Comparison of ENCODE assay signal across 8 cellular contexts in genomic region chr6:159727717-159728440, GRCh38. TPM values are rescaled to one million over a fixed set of nuclear protein-coding genes. Genes with fewer than 3 reads are reported as not detected.
DNase-seq lines count a peak whose midpoint lies in the region; ATAC-seq, FAIRE-seq and TF ChIP-seq lines count a peak whose summit lies in the region.

No MANE protein-coding gene starts in this region.

- POLR2A ChIA-PET in GM12878 (lab: Charles Lee): interaction anchor here (0.9 to 6.8 kb wide), 6 partner anchors 10 to 259 kb away, joined by 3 to 85 read pairs (median 5); partner anchors contain the start of genes ACAT2, MRPL18 and TCP1

- peak overlapping the region; percentile 94 for H3K9ac ChIP-seq in GM12878 (ENCODE audit: control insufficient read depth, insufficient read depth, low read length)

- H3K9me3 ChIP-seq in GM12878 (replicated peaks; ENCODE audit: control insufficient read depth, insufficient read depth, low read length): no peaks in the 10 kb centered on the region; the same call in 2 of the 3 replicates
- peaks cover 0 to 2% (median 0%) of the 10 kb centered on the region in 8 donors for H3K9me3 ChIP-seq in spleen

- H4K20me1 ChIP-seq in GM12878 (ENCODE audit: control insufficient read depth, insufficient read depth): no peaks in the 10 kb centered on the region

- WGBS in GM12878 (ENCODE audit: insufficient coverage, insufficient replicate concordance, low lambda C conversion rate, missing lambda C conversion rate): under 1% methylated on average over 42 of the region's 44 CpGs
- 0 to 2% (median 0%) methylated on average over 23 to 44 of the region's 44 CpGs for WGBS in spleen, 5 donors

- DNase-seq in AG08396 (ENCODE audit: low spot score) (peak; percentile 54), NCI-H2171 treated with DMSO at 0.1 percent for 48 hours (lab: John Stamatoyannopoulos, UW) (peak; percentile 68), GM12878 (ENCODE audit: low read depth, low spot score) (no peak), immature natural killer cell (no peak), spleen (no peak), COLO829 (ENCODE audit: low spot score) (no peak)

- CTCF ChIA-PET in GM12878 (lab: Yijun Ruan, JAX): interaction anchor here (1.0 to 5.4 kb wide), 6 partner anchors 8 to 125 kb away, joined by 3 to 27 read pairs (median 6); partner anchors contain the start of genes MRPL18 and SOD2

- H3K4me3 Mint-ChIP-seq in immature natural killer cell: peak overlapping the region; percentile 89 to 93 (median 90)

- H3K4me3 ChIP-seq in GM12878 (peak overlapping the region; percentile 81), spleen (peak overlapping the region; percentile 60 to 94 (median 76))

- no peak for TF ChIP-seq EP300 in GM12878 (IDR thresholded peaks at IDR 0.05; ENCODE audit: borderline replicate concordance in 1 of 2, control insufficient read depth in 1 of 2, low read depth in 2 of 2, low read length in 2 of 2)

- BruUV-seq in GM12878 (replicated peaks; lab: Mats Ljungman, UMichigan): no TSS peak

- FAIRE-seq in GM12878 (lab: Jason Lieb, UNC): no peak

- in situ Hi-C loops in GM12878 (cut with MboI): no loop called here

- TF ChIP-seq POLR2A in GM12878 (IDR thresholded peaks at IDR 0.05; ENCODE audit: low read depth, low read length) (no peak), spleen (IDR thresholded peaks at IDR 0.05) (no peak)

- H3K36me3 Mint-ChIP-seq in immature natural killer cell: peaks cover 4 to 7% (median 5%) of the 10 kb centered on the region in 3 donors

- peak overlapping the region; percentile 91 to 95 (median 94) for H3K27ac Mint-ChIP-seq in immature natural killer cell

- ATAC-seq in GM18498 (IDR thresholded peaks at IDR 0.05; ENCODE audit: unreplicated experiment) (peak; percentile 42), HG02852 (IDR thresholded peaks at IDR 0.05; ENCODE audit: unreplicated experiment) (peak; percentile 30), GM12878 (peak; percentile 48)

- peaks cover 56 to 67% of the 10 kb centered on the region in 2 donors for H3K4me1 Mint-ChIP-seq in immature natural killer cell

- peaks cover 94% of the 10 kb centered on the region for H3K79me2 ChIP-seq in GM12878 (ENCODE audit: control insufficient read depth, insufficient read depth, low read length)

- H3K27me3 ChIP-seq in GM12878 (replicated peaks in 1 of 2; ENCODE audit: control insufficient read depth in 2 of 2, insufficient read depth in 2 of 2, low read length in 1 of 2) (no peaks in the 10 kb centered on the region), spleen (replicated peaks in 1 of 7) (no peaks in the 10 kb centered on the region)

- H3K27ac ChIP-seq in GM12878 (ENCODE audit: control insufficient read depth, insufficient read depth) (peak overlapping the region; percentile 92), spleen (peak overlapping the region; percentile 93 to 100 (median 100))

- RAD21 ChIA-PET in GM12878 (lab: Charles Lee; ENCODE audit: unreplicated experiment): interaction anchor here (1.3 to 5.1 kb wide), 3 partner anchors 34 to 61 kb away, joined by 5 to 52 read pairs (median 8); partner anchors contain the start of genes ACAT2, MRPL18 and TCP1

- intact Hi-C loops in GM12878 (cut with micrococcal nuclease; ENCODE audit: unreplicated experiment): loop anchor here (1.0 to 5.0 kb wide), 3 partner anchors 35 to 204 kb away; partner anchors contain the start of genes SOD2 and TCP1
- intact Hi-C loops in spleen (cut with DNase I; ENCODE audit: low total_unique reads): loop anchor here (5.0 kb wide), 2 partner anchors 34 to 36 kb away; partner anchors contain the start of genes ACAT2 and SOD2

- H3K9me3 Mint-ChIP-seq in immature natural killer cell: peaks cover 0 to 2% (median 0%) of the 10 kb centered on the region in 6 donors

- TF ChIP-seq CTCF in GM12878 (IDR thresholded peaks at IDR 0.05 in 2 of 3, conservative IDR thresholded peaks at IDR 0.05 in 1 of 3; ENCODE audit: control insufficient read depth in 2 of 3, extremely low read depth in 1 of 3, insufficient read depth in 1 of 3, low read depth in 3 of 3, low read length in 3 of 3) (no peak), spleen (IDR thresholded peaks at IDR 0.05 in 8 of 11, conservative IDR thresholded peaks at IDR 0.05 in 3 of 11) (peak in 1 of 11 experiments; percentile 8)

- peaks cover 8 to 21% (median 20%) of the 10 kb centered on the region in 3 donors for H3K27me3 Mint-ChIP-seq in immature natural killer cell (ENCODE audit: low read depth in 3 of 3)

- H3K4me2 ChIP-seq in GM12878 (ENCODE audit: control insufficient read depth, insufficient read depth): peak overlapping the region; percentile 32

- no peak for TF ChIP-seq RAD21 in GM12878 (IDR thresholded peaks at IDR 0.05; ENCODE audit: insufficient read depth, low read depth, low read length)

- SMC1A ChIA-PET in GM12878 (lab: Charles Lee; ENCODE audit: uncharacterized antibody, unreplicated experiment): interaction anchor here (1.3 to 11.1 kb wide), 7 partner anchors 10 to 248 kb away, joined by 3 to 108 read pairs (median 12); partner anchors contain the start of genes ACAT2, MRPL18, SOD2 and TCP1

- H3K36me3 ChIP-seq in GM12878 (ENCODE audit: control insufficient read depth in 2 of 2, insufficient read depth in 2 of 2, low read length in 1 of 2) (no peaks in the 10 kb centered on the region; a peak in 1 of 4 replicates), spleen (peaks cover 0 to 10% (median 0%) of the 10 kb centered on the region in 6 donors)

- no peaks in the 10 kb centered on the region for H3K4me1 ChIP-seq in GM12878 (ENCODE audit: control insufficient read depth, insufficient read depth, low read length)
- H3K4me1 ChIP-seq in spleen: peaks cover 38 to 82% (median 61%) of the 10 kb centered on the region in 6 donors

- H2AFZ ChIP-seq in GM12878 (ENCODE audit: control insufficient read depth, low read depth, low read length): peak overlapping the region; percentile 39

RNA-seq across cellular contexts. Expression of gene WTAP, which starts 0.6 kb away (rescaled TPM):
- 152 and 161 TPM in 2 replicates for total RNA-seq in GM12878 (2013; cell fraction: nucleolus; rRNA removed)
- total RNA-seq in GM12878 (2014; rRNA removed) (65.1 and 74.3 TPM in 2 replicates), GM12878 (2014; rRNA removed; fragmentation: Illumina TruSeq; extraction: Trizol) (80.8 and 83.8 TPM in 2 replicates), GM12878 (2021) (73.0 and 79.0 TPM in 2 replicates), spleen (100 to 1,000 TPM in 6 of 7 donors, 10 to 100 TPM in 1; 97.9 to 121 (median 115) TPM)
- polyA plus RNA-seq in GM12878 (2011; ENCODE audit: low read depth): 48.7 TPM
- polyA plus RNA-seq in GM12878 (2011; rRNA removed) (38.7 and 52.9 TPM in 2 replicates), GM12878 (2014; fragmentation: Illumina TruSeq; extraction: Trizol) (90.2 and 105 TPM in 2 replicates), GM12878 (2014; fragmentation: Nextera tagmentation; extraction: Ambion mirVana) (100 to 1,000 TPM; 102 to 132 TPM), GM12878 (2014; rRNA removed) (46.7 and 52.0 TPM in 2 replicates), GM12878 (2016; fragmentation: Nextera tagmentation; extraction: Ambion mirVana) (10 to 100 TPM; 82.3 to 95.7 TPM), immature natural killer cell (100 to 1,000 TPM; 145 to 169 (median 150) TPM), spleen (100 to 1,000 TPM in 1 of 3 donors, 10 to 100 TPM in 2; 71.6 to 149 (median 78.6) TPM)
- 19.7 and 25.0 TPM in 2 replicates for polyA plus RNA-seq in GM12878 (2011; cell fraction: cytosol; rRNA removed)
- polyA plus RNA-seq in GM12878 (2011; cell fraction: nucleus; rRNA removed): 25.7 and 27.7 TPM in 2 replicates
- 59.1 and 59.4 TPM in 2 replicates for polyA plus RNA-seq in GM12878 (2012)
- 51.0 and 64.1 TPM in 2 replicates for polyA minus RNA-seq in GM12878 (2011; rRNA and poly(A)+ RNA removed)
- 21.7 and 23.9 TPM in 2 replicates for polyA minus RNA-seq in GM12878 (2011; cell fraction: cytosol; rRNA and poly(A)+ RNA removed)
- polyA minus RNA-seq in GM12878 (2011; cell fraction: nucleus; rRNA and poly(A)+ RNA removed): 34.9 and 60.9 TPM in 2 replicates

RNA-seq across cellular contexts. Expression of gene ACAT2, which starts 34.0 kb away (rescaled TPM):
- 37.0 and 39.7 TPM in 2 replicates for total RNA-seq in GM12878 (2013; cell fraction: nucleolus; rRNA removed)
- total RNA-seq in GM12878 (2014; rRNA removed) (87.9 and 93.3 TPM in 2 replicates), GM12878 (2014; rRNA removed; fragmentation: Illumina TruSeq; extraction: Trizol) (116 and 119 TPM in 2 replicates), GM12878 (2021) (128 and 139 TPM in 2 replicates), spleen (10 to 100 TPM in 4 of 7 donors, 1 to 10 TPM in 3; 6.0 to 17.4 (median 13.6) TPM)
- 47.7 TPM for polyA plus RNA-seq in GM12878 (2011; ENCODE audit: low read depth)
- polyA plus RNA-seq in GM12878 (2011; rRNA removed) (227 and 257 TPM in 2 replicates), GM12878 (2014; fragmentation: Illumina TruSeq; extraction: Trizol) (98.9 and 134 TPM in 2 replicates), GM12878 (2014; fragmentation: Nextera tagmentation; extraction: Ambion mirVana) (100 to 1,000 TPM; 249 to 257 TPM), GM12878 (2014; rRNA removed) (93.4 and 105 TPM in 2 replicates), GM12878 (2016; fragmentation: Nextera tagmentation; extraction: Ambion mirVana) (100 to 1,000 TPM; 137 to 150 TPM), immature natural killer cell (10 to 100 TPM; 32.7 to 57.4 (median 45.4) TPM), spleen (10 to 100 TPM; 12.7 to 14.9 (median 14.5) TPM)
- 105 and 107 TPM in 2 replicates for polyA plus RNA-seq in GM12878 (2011; cell fraction: cytosol; rRNA removed)
- 68.8 and 81.2 TPM in 2 replicates for polyA plus RNA-seq in GM12878 (2011; cell fraction: nucleus; rRNA removed)
- polyA plus RNA-seq in GM12878 (2012): 55.3 and 81.1 TPM in 2 replicates
- polyA minus RNA-seq in GM12878 (2011; rRNA and poly(A)+ RNA removed): 113 and 140 TPM in 2 replicates
- polyA minus RNA-seq in GM12878 (2011; cell fraction: cytosol; rRNA and poly(A)+ RNA removed): 29.1 and 45.0 TPM in 2 replicates
- 39.4 and 46.5 TPM in 2 replicates for polyA minus RNA-seq in GM12878 (2011; cell fraction: nucleus; rRNA and poly(A)+ RNA removed)

RNA-seq across cellular contexts. Expression of gene SOD2, which starts 34.8 kb away (rescaled TPM):
- total RNA-seq in GM12878 (2013; cell fraction: nucleolus; rRNA removed): 16.2 and 17.1 TPM in 2 replicates
- total RNA-seq in GM12878 (2014; rRNA removed) (39.8 and 40.5 TPM in 2 replicates), GM12878 (2014; rRNA removed; fragmentation: Illumina TruSeq; extraction: Trizol) (34.4 and 37.8 TPM in 2 replicates), GM12878 (2021) (46.4 and 50.5 TPM in 2 replicates), spleen (100 to 1,000 TPM; 163 to 463 (median 267) TPM)
- 21.0 TPM for polyA plus RNA-seq in GM12878 (2011; ENCODE audit: low read depth)
- polyA plus RNA-seq in GM12878 (2011; rRNA removed) (42.3 and 43.8 TPM in 2 replicates), GM12878 (2014; fragmentation: Illumina TruSeq; extraction: Trizol) (33.3 and 44.2 TPM in 2 replicates), GM12878 (2014; fragmentation: Nextera tagmentation; extraction: Ambion mirVana) (10 to 100 TPM; 12.1 to 20.9 TPM), GM12878 (2014; rRNA removed) (36.2 and 37.7 TPM in 2 replicates), GM12878 (2016; fragmentation: Nextera tagmentation; extraction: Ambion mirVana) (10 to 100 TPM; 48.6 to 55.8 TPM), immature natural killer cell (10 to 100 TPM; 54.5 to 73.0 (median 54.6) TPM), spleen (100 to 1,000 TPM in 1 of 3 donors, 10 to 100 TPM in 2; 60.3 to 169 (median 83.2) TPM)
- polyA plus RNA-seq in GM12878 (2011; cell fraction: cytosol; rRNA removed): 35.0 and 38.5 TPM in 2 replicates
- polyA plus RNA-seq in GM12878 (2011; cell fraction: nucleus; rRNA removed): 15.0 and 18.2 TPM in 2 replicates
- polyA plus RNA-seq in GM12878 (2012): 26.9 and 27.8 TPM in 2 replicates
- 37.2 and 48.3 TPM in 2 replicates for polyA minus RNA-seq in GM12878 (2011; rRNA and poly(A)+ RNA removed)
- polyA minus RNA-seq in GM12878 (2011; cell fraction: cytosol; rRNA and poly(A)+ RNA removed): 14.0 and 19.4 TPM in 2 replicates
- polyA minus RNA-seq in GM12878 (2011; cell fraction: nucleus; rRNA and poly(A)+ RNA removed): 6.9 and 11.0 TPM in 2 replicates

Comparison
In these comparisons a context has a peak if more than half of its experiments do, and no peak if none do; other contexts are left out.
1. DNase-seq: peak in AG08396 (single experiment) and NCI-H2171 treated with DMSO at 0.1 percent for 48 hours (single experiment); none in GM12878 (single experiment), immature natural killer cell (0 of 3), spleen (single experiment) and COLO829 (single experiment).
2. Peak in every context shown above with its lines, with median percentiles within 50 percentile points of each other: ATAC-seq.